In genomic region chr1:47233165-47233564, GRCh38 we compare ENCODE assay signal across 21 cellular contexts. TPM values are rescaled to one million over a fixed set of nuclear protein-coding genes. Genes with fewer than 3 reads are reported as not detected.
A peak's percentile ranks its signal among the peaks of the same experiment; 100 is the strongest.
DNase-seq lines count a peak whose midpoint lies in the region; ATAC-seq and TF ChIP-seq lines count a peak whose summit lies in the region.
"Had no signal": no experiment of that assay in that cellular context is flagged by ENCODE, and none has a peak within 500 bp of the region (broad histone marks: within the 10 kb centered on the region; RNA-seq: fewer than 3 reads in every experiment).

No MANE protein-coding gene starts in this region.

- H3K36me3 Mint-ChIP-seq in CD4-positive, CD25-positive, alpha-beta regulatory T cell = no peaks in the 10 kb centered on the region
- no peaks in the 10 kb centered on the region for H3K36me3 Mint-ChIP-seq in GM23338 (ENCODE audit: low read depth)
- peaks cover 28% of the 10 kb centered on the region for H3K36me3 Mint-ChIP-seq in endothelial cell (ENCODE audit: low read depth, unreplicated experiment)
- H3K36me3 Mint-ChIP-seq: CD4-positive, alpha-beta memory T cell had no signal

- peaks cover 0 to 37% (median 18%) of the 10 kb centered on the region in 4 donors for H3K4me1 Mint-ChIP-seq in CD4-positive, CD25-positive, alpha-beta regulatory T cell
- H3K4me1 Mint-ChIP-seq in GM23338 = peaks cover 48% of the 10 kb centered on the region
- peaks cover 71% of the 10 kb centered on the region for H3K4me1 Mint-ChIP-seq in endothelial cell (ENCODE audit: unreplicated experiment)

- peaks cover 23% of the 10 kb centered on the region; the same call in 1 of the 2 replicates for H4K20me1 ChIP-seq in GM23338 (replicated peaks; ENCODE audit: insufficient read depth)
- H4K20me1 ChIP-seq in osteoblast (ENCODE audit: insufficient read depth, low read length) = peaks cover 12% of the 10 kb centered on the region

- H2AFZ ChIP-seq in GM23338 (no peak overlapping the region), osteoblast (ENCODE audit: low read length) (no peak overlapping the region)

- H3K27me3 ChIP-seq in CD4-positive, CD25-positive, alpha-beta regulatory T cell (ENCODE audit: control insufficient read depth, insufficient read depth, low read length) = peaks cover 43% of the 10 kb centered on the region
- H3K27me3 ChIP-seq in GM23338 (ENCODE audit: insufficient read depth) (peaks cover 100% of the 10 kb centered on the region), osteoblast (ENCODE audit: insufficient read depth, low read length) (peaks cover 71% of the 10 kb centered on the region)

- H3K4me2 ChIP-seq in GM23338 (no peak overlapping the region), osteoblast (ENCODE audit: insufficient read depth, low read length) (no peak overlapping the region)

- POLR2A ChIA-PET in RWPE1 (lab: Yijun Ruan, JAX; ENCODE audit: low non-redundant PET) = no interaction called here

- H3K4me1 ChIP-seq in CD4-positive, CD25-positive, alpha-beta regulatory T cell (ENCODE audit: control insufficient read depth, insufficient read depth, low read length, poor library complexity, severe bottlenecking) = peaks cover 34% of the 10 kb centered on the region
- H3K4me1 ChIP-seq in GM23338 (ENCODE audit: insufficient read depth) = peaks cover 54% of the 10 kb centered on the region
- H3K4me1 ChIP-seq in osteoblast (ENCODE audit: insufficient read depth, low read length) = no peaks in the 10 kb centered on the region
- H3K4me1 ChIP-seq: BE2C had no signal

- TF ChIP-seq CTCF in GM23338 (conservative IDR thresholded peaks at IDR 0.05; ENCODE audit: low read depth in 2 of 2) = no peak
- no peak for TF ChIP-seq CTCF in endothelial cell (IDR thresholded peaks at IDR 0.05; ENCODE audit: unreplicated experiment)
- TF ChIP-seq CTCF in osteoblast (IDR thresholded peaks at IDR 0.05; ENCODE audit: extremely low read depth, low read depth, low read length) = no peak
- no peak for TF ChIP-seq CTCF in RWPE1 (conservative IDR thresholded peaks at IDR 0.05; ENCODE audit: low read depth)

- H3F3A ChIP-seq in GM23338 (replicated peaks; ENCODE audit: low read depth) = peaks cover 13% of the 10 kb centered on the region

- H3K27ac Mint-ChIP-seq in CD4-positive, CD25-positive, alpha-beta regulatory T cell = no peak overlapping the region
- no peak overlapping the region for H3K27ac Mint-ChIP-seq in GM23338
- H3K27ac Mint-ChIP-seq in endothelial cell (ENCODE audit: unreplicated experiment) = peak overlapping the region; percentile 100

- no peak overlapping the region for H3K4me3 ChIP-seq in CD4-positive, CD25-positive, alpha-beta regulatory T cell (ENCODE audit: low read depth, low read length)
- H3K4me3 ChIP-seq in GM23338 (no peak overlapping the region), osteoblast (ENCODE audit: insufficient read depth, low read length) (no peak overlapping the region)
- H3K4me3 ChIP-seq: GM12878, HAP-1 had no signal

- ATAC-seq in CD4-positive, CD25-positive, alpha-beta regulatory T cell (ENCODE audit: low read depth in 2 of 2) = no peak
- ATAC-seq in GM23338 = no peak
- no peak for ATAC-seq in GM18517 (IDR thresholded peaks at IDR 0.05; ENCODE audit: unreplicated experiment)
- ATAC-seq: GM12878 had no signal

- H3K36me3 ChIP-seq in CD4-positive, CD25-positive, alpha-beta regulatory T cell (ENCODE audit: control insufficient read depth, insufficient read depth, low read length) = no peaks in the 10 kb centered on the region
- H3K36me3 ChIP-seq in GM23338 (ENCODE audit: insufficient read depth) = no peaks in the 10 kb centered on the region
- no peaks in the 10 kb centered on the region for H3K36me3 ChIP-seq in osteoblast (ENCODE audit: insufficient read depth, low read length)
- H3K36me3 ChIP-seq: BE2C, HAP-1 had no signal

- no peaks in the 10 kb centered on the region for H3K9me2 ChIP-seq in GM23338 (ENCODE audit: insufficient read depth)

- peaks cover 0 to 4% (median 0%) of the 10 kb centered on the region in 7 donors for H3K9me3 Mint-ChIP-seq in CD4-positive, CD25-positive, alpha-beta regulatory T cell
- H3K9me3 Mint-ChIP-seq in GM23338 = no peaks in the 10 kb centered on the region
- H3K9me3 Mint-ChIP-seq in endothelial cell (ENCODE audit: unreplicated experiment) = no peaks in the 10 kb centered on the region

- no peak overlapping the region for H3K27ac ChIP-seq in CD4-positive, CD25-positive, alpha-beta regulatory T cell (ENCODE audit: insufficient read depth, low read length, poor library complexity, severe bottlenecking)
- H3K27ac ChIP-seq in GM23338 (ENCODE audit: low read depth) = no peak overlapping the region
- no peak overlapping the region for H3K27ac ChIP-seq in osteoblast (ENCODE audit: low read depth, low read length)
- H3K27ac ChIP-seq in RWPE1 = no peak overlapping the region

- no peaks in the 10 kb centered on the region for H3K9me3 ChIP-seq in CD4-positive, CD25-positive, alpha-beta regulatory T cell (ENCODE audit: control insufficient read depth in 2 of 2, low read length in 2 of 2)
- H3K9me3 ChIP-seq in osteoblast (ENCODE audit: low read depth, low read length) = no peaks in the 10 kb centered on the region
- H3K9me3 ChIP-seq: BE2C, HAP-1 had no signal

- H3K27me3 Mint-ChIP-seq in CD4-positive, CD25-positive, alpha-beta regulatory T cell = peaks cover 73% of the 10 kb centered on the region
- peaks cover 88% of the 10 kb centered on the region for H3K27me3 Mint-ChIP-seq in GM23338 (ENCODE audit: insufficient read depth, low read depth, poor library complexity)
- H3K27me3 Mint-ChIP-seq in endothelial cell (ENCODE audit: unreplicated experiment) = peaks cover 42% of the 10 kb centered on the region

- DNase-seq in CD4-positive, CD25-positive, alpha-beta regulatory T cell = no peak
- DNase-seq in GM23338 (ENCODE audit: low spot score) (no peak), endothelial cell (ENCODE audit: low spot score) (no peak), osteoblast (ENCODE audit: insufficient read length, low spot score, missing footprints) (peak; percentile 37), RWPE1 (ENCODE audit: low spot score) (no peak), COLO668 (lab: John Stamatoyannopoulos, UW; ENCODE audit: unreplicated experiment) (no peak)
- DNase-seq: ACHN; BE2C; CD4-positive, alpha-beta memory T cell; DND-41; KBM-7; MV-4-11; NCI-H1417 treated with DMSO at 0.1 percent for 48 hours; NCI-H1930; NCI-H2171; NCI-H446 treated with DMSO at 0.1 percent for 48 hours; NCI-H748 treated with DMSO at 0.1 percent for 48 hours; RPMI8226 had no signal

- no peaks in the 10 kb centered on the region for H3K79me2 ChIP-seq in GM23338 (replicated peaks; ENCODE audit: insufficient read depth)
- no peaks in the 10 kb centered on the region for H3K79me2 ChIP-seq in osteoblast (ENCODE audit: insufficient read depth, low read length)

- peak overlapping the region in 3 of 4 donors; percentile 33 to 80 (median 46) for H3K4me3 Mint-ChIP-seq in CD4-positive, CD25-positive, alpha-beta regulatory T cell
- peak overlapping the region; percentile 65; the same call in 1 of the 3 replicates for H3K4me3 Mint-ChIP-seq in GM23338
- peak overlapping the region; percentile 97 for H3K4me3 Mint-ChIP-seq in endothelial cell (ENCODE audit: unreplicated experiment)

- CTCF ChIA-PET in RWPE1 (lab: Yijun Ruan, JAX) = interaction anchor here (0.6 kb wide), 1 partner anchor 182 kb away, joined by 4 read pairs; no protein-coding TSS in a partner anchor

TF ChIP-seq in GM23338, 12 proteins besides CTCF, POLR2A, EP300 and RAD21 (continues in another document):
- TF ChIP-seq ETS1 (IDR thresholded peaks at IDR 0.05) = no peak

RNA-seq across cellular contexts. Expression of gene TAL1, which starts 1.1 kb away (rescaled TPM):
- 4.4 TPM for total RNA-seq in CD4-positive, CD25-positive, alpha-beta regulatory T cell
- not detected for polyA plus RNA-seq in CD4-positive, CD25-positive, alpha-beta regulatory T cell
- total RNA-seq in GM23338 (2014; rRNA removed; shearing (Covaris generic)) = not detected in 2 replicates
- polyA plus RNA-seq in GM23338 (2016; fragmentation: Nextera tagmentation; extraction: Ambion mirVana) = not detected in 2 replicates
- total RNA-seq in endothelial cell (ENCODE audit: unreplicated experiment) (199 TPM), osteoblast (not detected in 2 replicates)
- total RNA-seq: CD4-positive, alpha-beta memory T cell had no signal
- polyA plus RNA-seq: CD4-positive, alpha-beta memory T cell; GM12878 had no signal

RNA-seq across cellular contexts. Expression of gene PDZK1IP1, which starts 43.3 kb away (rescaled TPM):
- 0.94 TPM for total RNA-seq in CD4-positive, CD25-positive, alpha-beta regulatory T cell
- not detected for polyA plus RNA-seq in CD4-positive, CD25-positive, alpha-beta regulatory T cell
- total RNA-seq in GM23338 (2014; rRNA removed; shearing (Covaris generic)) = not detected in 2 replicates
- polyA plus RNA-seq in GM23338 (2016; fragmentation: Nextera tagmentation; extraction: Ambion mirVana) = not detected in 2 replicates
- total RNA-seq in endothelial cell (ENCODE audit: unreplicated experiment) = not detected
- not detected in 2 replicates for total RNA-seq in osteoblast
- total RNA-seq: CD4-positive, alpha-beta memory T cell; GM12878 had no signal
- polyA plus RNA-seq: CD4-positive, alpha-beta memory T cell; GM12878 had no signal

Comparison
In these comparisons a context has a peak if more than half of its experiments do, and no peak if none do; other contexts are left out.
1. H3K4me3 Mint-ChIP-seq: peak in every context shown above with its lines; median percentile 97 in endothelial cell; 65 in GM23338; 46 in CD4-positive, CD25-positive, alpha-beta regulatory T cell.
2. RNA of gene TAL1, which starts 1.1 kb away (total RNA-seq): 199 TPM in endothelial cell (single experiment); 4.4 TPM in CD4-positive, CD25-positive, alpha-beta regulatory T cell (single experiment), not detected in GM23338 and not detected in osteoblast; every median in the first group is over 10 times any median in the second.